Comparison of ENCODE assay signal across 27 cellular contexts in the genomic region with DNA sequence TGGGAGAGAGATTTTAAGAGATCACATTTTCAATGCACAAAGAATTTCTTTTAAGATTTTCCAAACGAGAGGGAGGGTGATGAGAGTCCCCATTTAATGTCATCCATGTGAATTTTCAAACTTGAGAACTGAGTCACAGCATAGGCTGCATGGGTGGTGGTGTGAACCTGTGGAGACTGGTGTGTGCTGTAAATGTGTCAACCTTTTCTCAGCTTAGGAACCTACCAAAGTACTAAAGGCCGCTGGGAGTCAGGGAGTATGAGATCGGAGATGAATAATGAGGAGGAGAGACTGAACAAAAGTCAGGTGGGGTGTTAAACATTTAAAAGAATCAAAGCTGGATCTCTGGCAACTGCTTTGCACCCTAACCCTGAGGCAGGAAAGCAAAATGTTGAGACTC. TPM values are rescaled to one million over a fixed set of nuclear protein-coding genes. Genes with fewer than 3 reads are reported as not detected.
"Had no signal": no experiment of that assay in that cellular context is flagged by ENCODE, and none has a peak within 500 bp of the region (broad histone marks: within the 10 kb centered on the region; RNA-seq: fewer than 3 reads in every experiment).

No MANE protein-coding gene starts in this region.

- FAIRE-seq: frontal cortex had no signal

- H3K4me3 Mint-ChIP-seq: activated CD4-positive, alpha-beta memory T cell treated with anti-CD3 and anti-CD28 coated beads for 36 hours; activated naive CD4-positive, alpha-beta T cell treated with anti-CD3 and anti-CD28 coated beads, Interleukin-2, amount 10 ng/mL, durations not matched to agents 7 days and 5 days; activated naive CD8-positive, alpha-beta T cell treated with anti-CD3 and anti-CD28 coated beads, Interleukin-2, amount 50 U/mL, for 24 hours; dendritic cell treated with granulocyte-macrophage colony-stimulating factor and Interleukin-4, amounts not matched to agents 40 ng/mL and 50 ng/mL, for 4 days; immature natural killer cell; naive thymus-derived CD4-positive, alpha-beta T cell; stimulated activated memory B cell treated with anti-CD40 and anti-IgM and Interleukin-4, amounts not matched to agents 10 μg/mL and 1 μg/mL and 100 μg/mL, for 72 hours; T-helper 17 cell had no signal

- H3K27me3 Mint-ChIP-seq: activated naive CD4-positive, alpha-beta T cell treated with anti-CD3 and anti-CD28 coated beads, Interleukin-2, amount 10 ng/mL, durations not matched to agents 7 days and 5 days had no signal

- H3K27ac Mint-ChIP-seq: activated CD4-positive, alpha-beta memory T cell treated with anti-CD3 and anti-CD28 coated beads for 36 hours; activated naive CD4-positive, alpha-beta T cell treated with anti-CD3 and anti-CD28 coated beads, Interleukin-2, amount 10 ng/mL, durations not matched to agents 7 days and 5 days; activated naive CD8-positive, alpha-beta T cell treated with anti-CD3 and anti-CD28 coated beads, Interleukin-2, amount 50 U/mL, for 24 hours; dendritic cell treated with granulocyte-macrophage colony-stimulating factor and Interleukin-4, amounts not matched to agents 40 ng/mL and 50 ng/mL, for 4 days; immature natural killer cell; naive thymus-derived CD4-positive, alpha-beta T cell; progenitor cell of endocrine pancreas; stimulated activated memory B cell treated with anti-CD40 and anti-IgM and Interleukin-4, amounts not matched to agents 10 μg/mL and 1 μg/mL and 100 μg/mL, for 72 hours; T-helper 17 cell had no signal

- H3K27me3 ChIP-seq: brain microvascular endothelial cell, hepatocyte, right atrium auricular region, vagina had no signal

- DNase-seq: activated CD4-positive, alpha-beta memory T cell treated with anti-CD3 and anti-CD28 coated beads for 36 hours; activated CD4-positive, alpha-beta T cell treated with anti-CD3 and anti-CD28 coated beads for 48 hours; activated effector memory CD4-positive, alpha-beta T cell treated with anti-CD3 and anti-CD28 coated beads, Interleukin-2, amount 50 U/mL, for 16 hours; activated naive CD4-positive, alpha-beta T cell treated with anti-CD3 and anti-CD28 coated beads, Interleukin-2, amount 10 ng/mL, durations not matched to agents 7 days and 5 days; activated naive CD8-positive, alpha-beta T cell treated with anti-CD3 and anti-CD28 coated beads, Interleukin-2, amount 50 U/mL, for 24 hours; brain microvascular endothelial cell; effector CD4-positive, alpha-beta T cell; glutamatergic neuron; immature natural killer cell; kidney glomerular epithelial cell; mesenchymal stem cell; mucosa of descending colon; naive thymus-derived CD4-positive, alpha-beta T cell; stimulated activated CD4-positive, alpha-beta T cell treated with anti-CD3 and anti-CD28 coated beads, Interleukin-2, amount 100 ng/mL, for 24 hours; SW 1271; T-helper 17 cell had no signal

- H3K4me1 Mint-ChIP-seq: activated naive CD4-positive, alpha-beta T cell treated with anti-CD3 and anti-CD28 coated beads, Interleukin-2, amount 10 ng/mL, durations not matched to agents 7 days and 5 days; activated naive CD8-positive, alpha-beta T cell treated with anti-CD3 and anti-CD28 coated beads, Interleukin-2, amount 50 U/mL, for 24 hours; immature natural killer cell; stimulated activated memory B cell treated with anti-CD40 and anti-IgM and Interleukin-4, amounts not matched to agents 10 μg/mL and 1 μg/mL and 100 μg/mL, for 72 hours had no signal

- H3K4me2 ChIP-seq: hepatocyte had no signal

- H3K9me3 ChIP-seq: mucosa of descending colon, right atrium auricular region, vagina had no signal

- H3K36me3 ChIP-seq: brain microvascular endothelial cell, right atrium auricular region, vagina had no signal

- H3K36me3 Mint-ChIP-seq: activated CD4-positive, alpha-beta memory T cell treated with anti-CD3 and anti-CD28 coated beads for 36 hours; activated naive CD4-positive, alpha-beta T cell treated with anti-CD3 and anti-CD28 coated beads, Interleukin-2, amount 10 ng/mL, durations not matched to agents 7 days and 5 days; immature natural killer cell; naive thymus-derived CD4-positive, alpha-beta T cell; stimulated activated memory B cell treated with anti-CD40 and anti-IgM and Interleukin-4, amounts not matched to agents 10 μg/mL and 1 μg/mL and 100 μg/mL, for 72 hours had no signal

- H3K4me1 ChIP-seq: right atrium auricular region had no signal

- H3K27ac ChIP-seq: brain microvascular endothelial cell, hepatocyte, right atrium auricular region, skin epidermis, vagina had no signal

- H3K4me3 ChIP-seq: hepatocyte, mucosa of descending colon, right atrium auricular region, skin epidermis, vagina had no signal

- H2AFZ ChIP-seq: hepatocyte had no signal

- H3K9me3 Mint-ChIP-seq: activated CD4-positive, alpha-beta memory T cell treated with anti-CD3 and anti-CD28 coated beads for 36 hours; activated naive CD4-positive, alpha-beta T cell treated with anti-CD3 and anti-CD28 coated beads, Interleukin-2, amount 10 ng/mL, durations not matched to agents 7 days and 5 days; activated naive CD8-positive, alpha-beta T cell treated with anti-CD3 and anti-CD28 coated beads, Interleukin-2, amount 50 U/mL, for 24 hours; dendritic cell treated with granulocyte-macrophage colony-stimulating factor and Interleukin-4, amounts not matched to agents 40 ng/mL and 50 ng/mL, for 4 days; type B pancreatic cell had no signal

- ATAC-seq: activated naive CD8-positive, alpha-beta T cell treated with anti-CD3 and anti-CD28 coated beads, Interleukin-2, amount 50 U/mL, for 24 hours; esophagus mucosa; mucosa of descending colon; naive thymus-derived CD4-positive, alpha-beta T cell; stimulated activated memory B cell treated with anti-CD40 and anti-IgM and Interleukin-4, amounts not matched to agents 10 μg/mL and 1 μg/mL and 100 μg/mL, for 72 hours; T-helper 17 cell had no signal

RNA-seq across cellular contexts. Expression of a gene that starts 7.5 kb away (rescaled TPM):
- total RNA-seq: activated CD4-positive, alpha-beta memory T cell treated with anti-CD3 and anti-CD28 coated beads for 36 hours; osteocyte had no signal
- polyA plus RNA-seq: naive thymus-derived CD4-positive, alpha-beta T cell had no signal
